Comparison of ENCODE assay signal across 8 cellular contexts in genomic region chr17:68435876-68436842, GRCh38. TPM values are rescaled to one million over a fixed set of nuclear protein-coding genes. Genes with fewer than 3 reads are reported as not detected.
DNase-seq lines count a peak whose midpoint lies in the region; ATAC-seq and TF ChIP-seq lines count a peak whose summit lies in the region.

No MANE protein-coding gene starts in this region.

- H3K4me1 Mint-ChIP-seq in activated T-cell treated with anti-CD3 and anti-CD28 coated beads, Interleukin-2, amount 50 U/mL, for 72 hours (ENCODE audit: low read depth) = peaks cover 47% of the 10 kb centered on the region

- peak; percentile 70 to 73 for ATAC-seq in activated T-cell treated with anti-CD3 and anti-CD28 coated beads, Interleukin-2, amount 50 U/mL, for 72 hours (replicated peaks in 1 of 2)

- H3K4me1 ChIP-seq in Loucy (ENCODE audit: insufficient read depth, low read length, poor library complexity, severe bottlenecking) (peaks cover 53% of the 10 kb centered on the region), neutrophil (ENCODE audit: control insufficient read depth in 1 of 2, insufficient read depth in 1 of 2, low read depth in 1 of 2, low read length in 1 of 2) (peaks cover 53% of the 10 kb centered on the region in 2 experiments)

- H3K36me3 ChIP-seq in Loucy (ENCODE audit: insufficient read depth, low read length) = peaks cover 15% of the 10 kb centered on the region; the same call in 1 of the 2 replicates
- peaks cover 50% of the 10 kb centered on the region for H3K36me3 ChIP-seq in neutrophil

- H3K27me3 Mint-ChIP-seq in activated T-cell treated with anti-CD3 and anti-CD28 coated beads, Interleukin-2, amount 50 U/mL, for 72 hours (ENCODE audit: low read depth) = no peaks in the 10 kb centered on the region

- H4K20me1 ChIP-seq in Loucy (ENCODE audit: insufficient read depth, low read length, poor library complexity, severe bottlenecking) = no peaks in the 10 kb centered on the region

- no peaks in the 10 kb centered on the region for H3K79me2 ChIP-seq in Loucy (ENCODE audit: insufficient read depth, low read length)

- H3K36me3 Mint-ChIP-seq in activated T-cell treated with anti-CD3 and anti-CD28 coated beads, Interleukin-2, amount 50 U/mL, for 72 hours (ENCODE audit: insufficient read depth in 2 of 2) = peaks cover 6 to 22% of the 10 kb centered on the region in 2 donors

- peak overlapping the region; percentile 64 for H3K9ac ChIP-seq in Loucy (ENCODE audit: low read depth, low read length, poor library complexity, severe bottlenecking)

- peak overlapping the region; percentile 91 for H3K27ac Mint-ChIP-seq in activated T-cell treated with anti-CD3 and anti-CD28 coated beads, Interleukin-2, amount 50 U/mL, for 72 hours

- H3K9me2 ChIP-seq in Loucy (replicated peaks; ENCODE audit: low read depth, low read length) = no peaks in the 10 kb centered on the region

- H3K27ac ChIP-seq in neutrophil = peak overlapping the region; percentile 86
- H3K27ac ChIP-seq in temporal lobe (ENCODE audit: low read depth, low read length) = peak overlapping the region; percentile 44

- peak; percentile 56 for DNase-seq in AG09319 (ENCODE audit: extremely low read depth, low read depth)
- peak; percentile 35 for DNase-seq in GM19240 (ENCODE audit: insufficient read length, low spot score)
- DNase-seq in RKO (ENCODE audit: low spot score) = peak; percentile 76
- peak; percentile 82 to 86 for DNase-seq in activated T-cell treated with anti-CD3 and anti-CD28 coated beads, Interleukin-2, amount 50 U/mL, for 72 hours
- DNase-seq in fibroblast of the aortic adventitia (ENCODE audit: low read depth) = peak; percentile 83

- H3K4me3 Mint-ChIP-seq in activated T-cell treated with anti-CD3 and anti-CD28 coated beads, Interleukin-2, amount 50 U/mL, for 72 hours = peak overlapping the region; percentile 61 to 77

- no peak overlapping the region for H2AFZ ChIP-seq in Loucy (ENCODE audit: low read length)

- H3K4me2 ChIP-seq in Loucy (ENCODE audit: low read depth, low read length, poor library complexity, severe bottlenecking) = peak overlapping the region; percentile 66

- H3K4me3 ChIP-seq in Loucy (ENCODE audit: low read length, poor library complexity, severe bottlenecking) (peak overlapping the region; percentile 53), fibroblast of the aortic adventitia (ENCODE audit: low read depth, low read length) (no peak overlapping the region), neutrophil (ENCODE audit: low read depth in 1 of 2, low read length in 1 of 2) (no peak overlapping the region)

- peak; percentile 94 for TF ChIP-seq CTCF in AG09319 (IDR thresholded peaks at IDR 0.05; ENCODE audit: low read depth, low read length)
- TF ChIP-seq CTCF in Loucy (conservative IDR thresholded peaks at IDR 0.05; ENCODE audit: low read length) = peak; percentile 78
- peak; percentile 97 for TF ChIP-seq CTCF in fibroblast of the aortic adventitia (IDR thresholded peaks at IDR 0.05; ENCODE audit: insufficient read depth, low read length)
- peak; percentile 89 for TF ChIP-seq CTCF in neutrophil (IDR thresholded peaks at IDR 0.05)

- H3F3A ChIP-seq in Loucy (ENCODE audit: low read depth) = peaks cover 9% of the 10 kb centered on the region; the same call in 1 of the 2 replicates

- no peaks in the 10 kb centered on the region for H3K27me3 ChIP-seq in Loucy (ENCODE audit: insufficient read depth, low read length, poor library complexity, severe bottlenecking)
- no peaks in the 10 kb centered on the region for H3K27me3 ChIP-seq in neutrophil

- no peaks in the 10 kb centered on the region for H3K9me3 Mint-ChIP-seq in activated T-cell treated with anti-CD3 and anti-CD28 coated beads, Interleukin-2, amount 50 U/mL, for 72 hours

- H3K9me3 ChIP-seq in Loucy (ENCODE audit: insufficient read depth, low read depth, low read length) (no peaks in the 10 kb centered on the region), neutrophil (peaks cover 3% of the 10 kb centered on the region)

RNA-seq across cellular contexts. Expression of gene WIPI1, which starts 21.1 kb away (rescaled TPM):
- total RNA-seq in activated T-cell treated with anti-CD3 and anti-CD28 coated beads, Interleukin-2, amount 50 U/mL, for 72 hours = 10 to 100 TPM; 61.0 to 85.8 TPM
- total RNA-seq in fibroblast of the aortic adventitia (ENCODE audit: low replicate concordance) (78.1 and 84.9 TPM in 2 replicates), temporal lobe (8.1 TPM)
